In genomic region chr16:30348929-30349328, GRCh38 we compare ENCODE assay signal across 27 cellular contexts. TPM values are rescaled to one million over a fixed set of nuclear protein-coding genes. Genes with fewer than 3 reads are reported as not detected.
A peak's percentile ranks its signal among the peaks of the same experiment; 100 is the strongest.
DNase-seq lines count a peak whose midpoint lies in the region; ATAC-seq and TF ChIP-seq lines count a peak whose summit lies in the region.
"Had no signal": no experiment of that assay in that cellular context is flagged by ENCODE, and none has a peak within 500 bp of the region (broad histone marks: within the 10 kb centered on the region; RNA-seq: fewer than 3 reads in every experiment).

No MANE protein-coding gene starts in this region.

- peak overlapping the region; percentile 46 for H3K9ac ChIP-seq in SU-DHL-6 (ENCODE audit: low read length)

- no peaks in the 10 kb centered on the region for H3K27me3 ChIP-seq in SU-DHL-6 (ENCODE audit: low read length)
- H3K27me3 ChIP-seq in thyroid gland = no peaks in the 10 kb centered on the region
- H3K27me3 ChIP-seq: vagina had no signal

- no peak for TF ChIP-seq POLR2A in thyroid gland (IDR thresholded peaks at IDR 0.05)

- H4K20me1 ChIP-seq in SU-DHL-6 (ENCODE audit: low read depth, low read length) = no peaks in the 10 kb centered on the region

- intact Hi-C loops in thyroid gland (cut with DNase I) = no loop called here

- peak overlapping the region; percentile 38 for H3K27ac Mint-ChIP-seq in activated naive CD4-positive, alpha-beta T cell treated with anti-CD3 and anti-CD28 coated beads, Interleukin-2, amount 50 U/mL, for 24 hours
- H3K27ac Mint-ChIP-seq in effector memory CD8-positive, alpha-beta T cell = peak overlapping the region; percentile 84 to 86
- H3K27ac Mint-ChIP-seq: WTC11 had no signal

- H3K27ac ChIP-seq in SU-DHL-6 (ENCODE audit: low read depth, low read length) = peak overlapping the region; percentile 95
- peak overlapping the region; percentile 49 to 73 (median 59) for H3K27ac ChIP-seq in thyroid gland
- H3K27ac ChIP-seq: RWPE1, vagina had no signal

- no peak for ATAC-seq in effector memory CD8-positive, alpha-beta T cell (replicated peaks)
- ATAC-seq in HG03354 (IDR thresholded peaks at IDR 0.05; ENCODE audit: poor library complexity, severe bottlenecking, unreplicated experiment) (no peak), GM19023 (IDR thresholded peaks at IDR 0.05; ENCODE audit: unreplicated experiment) (no peak), GM21367 (IDR thresholded peaks at IDR 0.05; ENCODE audit: unreplicated experiment) (no peak)
- ATAC-seq: left cardiac atrium, WTC11 had no signal

- H3K4me1 ChIP-seq in thyroid gland = peaks cover 32 to 41% of the 10 kb centered on the region in 2 donors
- H3K4me1 ChIP-seq: Caco-2 had no signal

- H3K4me1 Mint-ChIP-seq in activated naive CD4-positive, alpha-beta T cell treated with anti-CD3 and anti-CD28 coated beads, Interleukin-2, amount 50 U/mL, for 24 hours = peaks cover 22% of the 10 kb centered on the region
- H3K4me1 Mint-ChIP-seq in effector memory CD8-positive, alpha-beta T cell (ENCODE audit: low read depth in 2 of 2) = peaks cover 28 to 30% of the 10 kb centered on the region in 2 donors
- H3K4me1 Mint-ChIP-seq: WTC11 had no signal

- peak overlapping the region; percentile 62 for H3K4me2 ChIP-seq in SU-DHL-6 (ENCODE audit: low read depth, low read length, poor library complexity, severe bottlenecking)

- H2AFZ ChIP-seq in SU-DHL-6 (ENCODE audit: low read depth, low read length, severe bottlenecking) = no peak overlapping the region

- no peaks in the 10 kb centered on the region for H3K27me3 Mint-ChIP-seq in activated naive CD4-positive, alpha-beta T cell treated with anti-CD3 and anti-CD28 coated beads, Interleukin-2, amount 50 U/mL, for 24 hours
- no peaks in the 10 kb centered on the region for H3K27me3 Mint-ChIP-seq in effector memory CD8-positive, alpha-beta T cell
- H3K27me3 Mint-ChIP-seq: activated naive CD4-positive, alpha-beta T cell treated with anti-CD3 and anti-CD28 coated beads, Interleukin-2, amount 10 ng/mL, durations not matched to agents 7 days and 5 days had no signal

- H3K4me3 ChIP-seq in SU-DHL-6 (ENCODE audit: insufficient read depth, low read length, poor library complexity, severe bottlenecking) (peak overlapping the region; percentile 12), thyroid gland (replicated peaks in 1 of 3) (no peak overlapping the region)
- H3K4me3 ChIP-seq: vagina had no signal

- H3K4me3 Mint-ChIP-seq in activated naive CD4-positive, alpha-beta T cell treated with anti-CD3 and anti-CD28 coated beads, Interleukin-2, amount 50 U/mL, for 24 hours = no peak overlapping the region
- no peak overlapping the region for H3K4me3 Mint-ChIP-seq in effector memory CD8-positive, alpha-beta T cell
- H3K4me3 Mint-ChIP-seq: activated naive CD4-positive, alpha-beta T cell treated with anti-CD3 and anti-CD28 coated beads, Interleukin-2, amount 10 ng/mL, durations not matched to agents 7 days and 5 days; WTC11 had no signal

- no peaks in the 10 kb centered on the region for H3K36me3 Mint-ChIP-seq in activated naive CD4-positive, alpha-beta T cell treated with anti-CD3 and anti-CD28 coated beads, Interleukin-2, amount 50 U/mL, for 24 hours
- H3K36me3 Mint-ChIP-seq in effector memory CD8-positive, alpha-beta T cell (ENCODE audit: insufficient read depth) = peaks cover 38% of the 10 kb centered on the region

- 71 to 77% methylated on average over 7 of the region's 7 CpGs for WGBS in thyroid gland, 2 donors

- no peak for TF ChIP-seq CTCF in SU-DHL-6 (IDR thresholded peaks at IDR 0.05; ENCODE audit: insufficient read depth, low read length, poor library complexity, severe bottlenecking)
- TF ChIP-seq CTCF in thyroid gland (IDR thresholded peaks at IDR 0.05) = no peak

- H3K9me3 ChIP-seq in SU-DHL-6 (ENCODE audit: insufficient read depth, low read length) = no peaks in the 10 kb centered on the region
- H3K9me3 ChIP-seq in thyroid gland = no peaks in the 10 kb centered on the region
- H3K9me3 ChIP-seq: Caco-2, vagina had no signal

- peaks cover 9% of the 10 kb centered on the region for H3K79me2 ChIP-seq in SU-DHL-6 (ENCODE audit: insufficient read depth, low read length)

- no peaks in the 10 kb centered on the region for H3K9me3 Mint-ChIP-seq in activated naive CD4-positive, alpha-beta T cell treated with anti-CD3 and anti-CD28 coated beads, Interleukin-2, amount 50 U/mL, for 24 hours
- H3K9me3 Mint-ChIP-seq in effector memory CD8-positive, alpha-beta T cell = no peaks in the 10 kb centered on the region
- H3K9me3 Mint-ChIP-seq: activated naive CD4-positive, alpha-beta T cell treated with anti-CD3 and anti-CD28 coated beads, Interleukin-2, amount 10 ng/mL, durations not matched to agents 7 days and 5 days; WTC11 had no signal

- H3K9me2 ChIP-seq in SU-DHL-6 (replicated peaks; ENCODE audit: insufficient read depth, low read length) = no peaks in the 10 kb centered on the region

- H3K36me3 ChIP-seq in SU-DHL-6 (ENCODE audit: low read length) (no peaks in the 10 kb centered on the region), thyroid gland (peaks cover 8 to 14% of the 10 kb centered on the region in 2 donors)

- peaks cover 59% of the 10 kb centered on the region for H3F3A ChIP-seq in SU-DHL-6 (ENCODE audit: insufficient read depth)

- DNase-seq in activated naive CD4-positive, alpha-beta T cell treated with anti-CD3 and anti-CD28 coated beads, Interleukin-2, amount 50 U/mL, for 16 hours = no peak
- no peak for DNase-seq in effector memory CD8-positive, alpha-beta T cell
- DNase-seq in thyroid gland = no peak
- DNase-seq: activated CD4-positive, alpha-beta T cell treated with anti-CD3 and anti-CD28 coated beads, Interleukin-2, amount 50 U/mL, for 48 hours; activated naive CD4-positive, alpha-beta T cell treated with anti-CD3 and anti-CD28 coated beads, Interleukin-2, amount 10 ng/mL, durations not matched to agents 7 days and 5 days; activated T-cell treated with anti-CD3 and anti-CD28 coated beads for 4 hours; Caco-2; cerebellar nuclear complex; DND-41; left cardiac atrium; mesenchymal stem cell; NCI-H1092; NCI-H187 treated with DMSO at 0.1 percent for 48 hours; NCI-H526 treated with DMSO at 0.1 percent for 48 hours; T1000 had no signal

RNA-seq across cellular contexts. Expression of gene CD2BP2, which starts 6.2 kb away (rescaled TPM):
- total RNA-seq in thyroid gland = 10 to 100 TPM; 39.1 to 68.5 (median 56.1) TPM

RNA-seq across cellular contexts. Expression of gene TBC1D10B, which starts 21.4 kb away (rescaled TPM):
- total RNA-seq in thyroid gland = 10 to 100 TPM; 26.6 to 38.1 (median 33.5) TPM

RNA-seq across cellular contexts. Expression of gene MYL11, which starts 25.7 kb away (rescaled TPM):
- not detected for total RNA-seq in thyroid gland
- total RNA-seq: astrocyte, epithelial cell of proximal tubule, fibroblast of villous mesenchyme, left cardiac atrium, osteoblast, vagina had no signal

RNA-seq across cellular contexts. Expression of gene SEPTIN1, which starts 33.4 kb away (rescaled TPM):
- 1 to 10 TPM in 3 of 4 donors, under 1 TPM in 1; 0.56 to 3.4 (median 1.4) TPM for total RNA-seq in thyroid gland
- total RNA-seq: osteoblast had no signal

RNA-seq across cellular contexts. Expression of gene ZNF48, which starts 46.3 kb away (rescaled TPM):
- total RNA-seq in thyroid gland = 10 to 100 TPM in 2 of 4 donors, 1 to 10 TPM in 2; 8.5 to 12.2 (median 9.4) TPM
